Comparison of ENCODE assay signal across 8 cellular contexts in genomic region chr1:177170756-177171535, GRCh38. TPM values are rescaled to one million over a fixed set of nuclear protein-coding genes. Genes with fewer than 3 reads are reported as not detected.
A peak's percentile ranks its signal among the peaks of the same experiment; 100 is the strongest.
DNase-seq lines count a peak whose midpoint lies in the region; ATAC-seq and TF ChIP-seq lines count a peak whose summit lies in the region.

Gene BRINP2, plus strand, starts transcription at chr1:177170958. Its CDS starts 58,919 bp downstream, at chr1:177229877.

- 1% methylated on average over 48 to 49 of the region's 49 CpGs for WGBS in ovary, 3 donors

- TF ChIP-seq POLR2A in ovary (IDR thresholded peaks at IDR 0.05): no peak

- POLR2A ChIA-PET in Panc1 (lab: Charles Lee): no interaction called here

- peaks cover 0 to 4% of the 10 kb centered on the region in 2 donors for H3K27me3 Mint-ChIP-seq in natural killer cell (ENCODE audit: low read depth in 2 of 2)

- peaks cover 29% of the 10 kb centered on the region for H3K27me3 ChIP-seq in Panc1 (ENCODE audit: control insufficient read depth, insufficient read depth, low read length)
- peaks cover 99% of the 10 kb centered on the region for H3K27me3 ChIP-seq in foreskin keratinocyte
- no peaks in the 10 kb centered on the region for H3K27me3 ChIP-seq in ovary

- H3K27ac ChIP-seq in Panc1 (ENCODE audit: low read length): no peak within 1 kb of the TSS
- H3K27ac ChIP-seq in foreskin keratinocyte: no peak within 1 kb of the TSS
- no peak within 1 kb of the TSS for H3K27ac ChIP-seq in ovary

- H3K4me3 Mint-ChIP-seq in natural killer cell: no peak within 1 kb of the TSS

- TF ChIP-seq CTCF in GM12865 (IDR thresholded peaks at IDR 0.05; ENCODE audit: insufficient read depth, low read depth, low read length, missing control alignments) (no peak), Panc1 (IDR thresholded peaks at IDR 0.05) (no peak), foreskin keratinocyte (conservative IDR thresholded peaks at IDR 0.05) (no peak), ovary (IDR thresholded peaks at IDR 0.05) (no peak), natural killer cell (IDR thresholded peaks at IDR 0.05) (no peak)

- H3K27ac Mint-ChIP-seq in natural killer cell: no peak within 1 kb of the TSS

- intact Hi-C loops in Panc1 (cut with micrococcal nuclease; ENCODE audit: unreplicated experiment) (no loop called here), ovary (cut with DNase I) (no loop called here), natural killer cell (cut with micrococcal nuclease) (no loop called here)

- no TSS peak for BruUV-seq in Panc1 (replicated peaks; lab: Mats Ljungman, UMichigan)

- TF ChIP-seq EP300 in ovary (IDR thresholded peaks at IDR 0.05): no peak

- H3K36me3 ChIP-seq in Panc1 (ENCODE audit: control insufficient read depth, insufficient read depth, low read length) (no peaks in the 10 kb centered on the region), ovary (no peaks in the 10 kb centered on the region)

- DNase-seq in GM12865 (ENCODE audit: low read depth) (peak; percentile 49), Panc1 (ENCODE audit: low read depth, low spot score) (no peak), foreskin keratinocyte (peak in 1 of 2 donors; percentile 38), ovary (peak in 3 of 5 donors; percentile 21 to 48 (median 38)), natural killer cell (no peak), GM19240 (ENCODE audit: insufficient read length, low spot score) (no peak)
- DNase-seq in activated CD8-positive, alpha-beta memory T cell treated with anti-CD3 and anti-CD28 coated beads, Interleukin-2, amount 50 U/mL, for 4 hours: no peak

- in situ Hi-C loops in Panc1 (cut with HindIII; ENCODE audit: low pct_unique_long_range_greater_than_20kb, low sequenced_read_pairs): no loop called here

- H3K4me1 ChIP-seq in Panc1 (ENCODE audit: control insufficient read depth, insufficient read depth, low read length): no peaks in the 10 kb centered on the region
- no peaks in the 10 kb centered on the region for H3K4me1 ChIP-seq in foreskin keratinocyte
- no peaks in the 10 kb centered on the region for H3K4me1 ChIP-seq in ovary (ENCODE audit: insufficient read depth)

- H3K36me3 Mint-ChIP-seq in natural killer cell: no peaks in the 10 kb centered on the region

- peak; percentile 59 for ATAC-seq in HG03342 (IDR thresholded peaks at IDR 0.05; ENCODE audit: unreplicated experiment)
- peak; percentile 69 for ATAC-seq in Panc1
- ATAC-seq in foreskin keratinocyte: peak; percentile 96
- no peak for ATAC-seq in natural killer cell

- H3K4me1 Mint-ChIP-seq in natural killer cell: no peaks in the 10 kb centered on the region

- CTCF ChIA-PET in Panc1 (lab: Charles Lee): no interaction called here

- H3K9me3 ChIP-seq in Panc1 (ENCODE audit: control insufficient read depth, insufficient read depth, low read depth, low read length) (no peaks in the 10 kb centered on the region), ovary (no peaks in the 10 kb centered on the region)

- H3K4me3 ChIP-seq in GM12865 (ENCODE audit: low read depth, low read length) (no peak within 1 kb of the TSS), Panc1 (ENCODE audit: low read depth in 2 of 2, low read length in 2 of 2) (peak within 1 kb of the TSS; percentile 25 to 30; a peak in 3 of 4 replicates), ovary (peak within 1 kb of the TSS; percentile 2)

- H3K9me3 Mint-ChIP-seq in natural killer cell: no peaks in the 10 kb centered on the region

RNA-seq across cellular contexts. Expression of gene BRINP2, which starts in this region (rescaled TPM):
- total RNA-seq in Panc1 (2021; ENCODE audit: unreplicated experiment): not detected
- polyA plus RNA-seq in Panc1 (2012; ENCODE audit: insufficient read length): not detected
- total RNA-seq in foreskin keratinocyte: 0.21 and 0.44 TPM in 2 replicates
- 0.03 and 0.04 TPM in 2 replicates for polyA plus RNA-seq in foreskin keratinocyte
- total RNA-seq in ovary: under 1 TPM in 4 of 7 donors, not detected in 3; 0.07 to 0.32 (median 0.16) TPM
- polyA plus RNA-seq in ovary: under 1 TPM; 0.02 to 0.70 TPM
- total RNA-seq in natural killer cell: not detected

Comparison
In these comparisons a context has a peak if more than half of its experiments do, and no peak if none do; other contexts are left out.
1. Peak in ATAC-seq and H3K4me3 ChIP-seq in Panc1; RNA of the gene not detected or under 1 TPM.
2. Peak in ATAC-seq in foreskin keratinocyte; RNA of the gene not detected or under 1 TPM.
3. Peak in DNase-seq and H3K4me3 ChIP-seq in ovary; RNA of the gene not detected or under 1 TPM.